15 cellular contexts compared by ENCODE assay signal in genomic region chr15:67307889-67308597, GRCh38.
"Had no signal": no experiment of that assay in that cellular context is flagged by ENCODE, and none has a peak within 500 bp of the region (broad histone marks: within the 10 kb centered on the region; RNA-seq: fewer than 3 reads in every experiment).

No MANE protein-coding gene starts in this region.

- DNase-seq: activated CD4-positive, alpha-beta T cell treated with anti-CD3 and anti-CD28 coated beads, Interleukin-2, amount 50 U/mL, for 48 hours; activated CD4-positive, CD25-positive, alpha-beta regulatory T cell treated with anti-CD3 and anti-CD28 coated beads, Interleukin-2, amount 50 U/mL, for 72 hours; activated CD8-positive, alpha-beta memory T cell treated with anti-CD3 and anti-CD28 coated beads, Interleukin-2, amount 10 ng/mL, durations not matched to agents 7 days and 5 days; activated effector memory CD4-positive, alpha-beta T cell treated with Interleukin-2 at 50 U/mL for 16 hours; activated T-cell treated with anti-CD3 and anti-CD28 coated beads, Interleukin-2, amount 50 U/mL, for 24 hours; cortex of kidney; effector memory CD4-positive, alpha-beta T cell; hippocampal formation; kidney glomerular epithelial cell; midbrain; naive B cell; nucleus accumbens; right cardiac atrium; stimulated activated naive B cell treated with anti-CD40 and anti-IgM and Interleukin-4, amounts not matched to agents 10 μg/mL and 1 μg/mL and 100 μg/mL, for 72 hours; trophoblast cell had no signal

- ATAC-seq: right cardiac atrium had no signal
